Comparison of ENCODE assay signal across 8 cellular contexts in the genomic region with DNA sequence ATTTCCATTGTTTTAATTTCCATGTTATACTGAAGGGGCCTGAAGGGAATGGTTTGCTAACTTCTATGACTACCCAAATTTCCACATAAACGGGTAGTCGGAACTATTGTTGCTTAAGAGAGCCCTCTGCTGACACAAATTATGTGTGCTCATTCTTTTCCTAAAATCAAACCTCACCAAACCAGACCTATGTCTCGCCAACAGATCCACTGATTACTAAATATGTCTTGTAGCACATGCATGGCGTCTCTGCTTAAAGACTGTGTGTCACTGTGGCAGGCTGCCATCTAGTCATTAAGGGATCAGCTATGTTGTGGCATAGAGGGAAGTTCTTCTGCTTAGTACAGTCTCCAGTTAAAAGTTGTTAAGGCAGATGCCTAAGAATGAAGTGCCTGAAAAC. TPM values are rescaled to one million over a fixed set of nuclear protein-coding genes. Genes with fewer than 3 reads are reported as not detected.
DNase-seq lines count a peak whose midpoint lies in the region; ATAC-seq and TF ChIP-seq lines count a peak whose summit lies in the region.

No MANE protein-coding gene starts in this region.

- DNase-seq in GM04503 (ENCODE audit: low read depth) (peak; percentile 18), NCI-H1105 treated with DMSO at 0.1 percent for 48 hours (lab: John Stamatoyannopoulos, UW) (peak; percentile 32), breast epithelium (ENCODE audit: low spot score in 2 of 2) (no peak), right lobe of liver (no peak), spleen (no peak)

- H3K27me3 ChIP-seq in breast epithelium (peaks cover 0 to 25% of the 10 kb centered on the region in 2 donors), right lobe of liver (no peaks in the 10 kb centered on the region), spleen (replicated peaks in 1 of 7) (peaks cover 0 to 7% (median 0%) of the 10 kb centered on the region in 7 donors)

- TF ChIP-seq CTCF in breast epithelium (IDR thresholded peaks at IDR 0.05) (peak in 2 of 3 donors; percentile 33 to 50), right lobe of liver (IDR thresholded peaks at IDR 0.05) (peak; percentile 41 to 53 (median 46)), spleen (IDR thresholded peaks at IDR 0.05 in 8 of 11, conservative IDR thresholded peaks at IDR 0.05 in 3 of 11) (peak in 5 of 11 experiments; percentile 15 to 24 (median 22))

- TF ChIP-seq POLR2A in breast epithelium (IDR thresholded peaks at IDR 0.05) (no peak), right lobe of liver (IDR thresholded peaks at IDR 0.05) (no peak), spleen (IDR thresholded peaks at IDR 0.05) (no peak)

- H3K4me3 ChIP-seq in breast epithelium (no peak overlapping the region), right lobe of liver (no peak overlapping the region), spleen (no peak overlapping the region)

- H3K4me1 ChIP-seq in breast epithelium (no peaks in the 10 kb centered on the region), right lobe of liver (no peaks in the 10 kb centered on the region), spleen (no peaks in the 10 kb centered on the region)

- peak; percentile 55 to 82 (median 72) for ATAC-seq in right lobe of liver
- ATAC-seq in GM21367 (IDR thresholded peaks at IDR 0.05; ENCODE audit: unreplicated experiment): no peak
- ATAC-seq in GM19463 (IDR thresholded peaks at IDR 0.05; ENCODE audit: unreplicated experiment): no peak
- ATAC-seq in HG02885 (IDR thresholded peaks at IDR 0.05; ENCODE audit: poor library complexity, unreplicated experiment): no peak

- H3K27ac ChIP-seq in breast epithelium (peak overlapping the region in 1 of 2 donors; percentile 32), right lobe of liver (no peak overlapping the region), spleen (no peak overlapping the region)

- intact Hi-C loops in breast epithelium (cut with DNase I; ENCODE audit: low total_unique reads) (no loop called here), right lobe of liver (cut with DNase I) (no loop called here), spleen (cut with DNase I; ENCODE audit: low total_unique reads) (loop anchor here (10.0 kb wide), 1 partner anchor 113 kb away; no protein-coding TSS in a partner anchor)

- H3K36me3 ChIP-seq in breast epithelium: no peaks in the 10 kb centered on the region
- H3K36me3 ChIP-seq in right lobe of liver: no peaks in the 10 kb centered on the region
- H3K36me3 ChIP-seq in spleen: no peaks in the 10 kb centered on the region

- H3K9me3 ChIP-seq in breast epithelium (no peaks in the 10 kb centered on the region), right lobe of liver (no peaks in the 10 kb centered on the region), spleen (no peaks in the 10 kb centered on the region)

- 5% methylated on average over 3 of the region's 4 CpGs for WGBS in right lobe of liver (ENCODE audit: insufficient coverage, low coverage, low lambda C conversion rate, missing lambda C conversion rate)
- 8 to 27% (median 16%) methylated on average over 4 of the region's 4 CpGs for WGBS in spleen, 5 donors

RNA-seq across cellular contexts. Expression of a gene that starts 25.1 kb away (rescaled TPM):
- total RNA-seq in breast epithelium (10 to 100 TPM; 11.6 to 20.6 (median 14.4) TPM), right lobe of liver (10 to 100 TPM; 13.3 to 42.1 (median 23.1) TPM), spleen (10 to 100 TPM; 15.9 to 30.8 (median 24.8) TPM)
- polyA plus RNA-seq in spleen: 10 to 100 TPM; 12.4 to 27.0 (median 14.5) TPM

RNA-seq across cellular contexts. Expression of a gene that starts 32.6 kb away (rescaled TPM):
- total RNA-seq in breast epithelium: 1 to 10 TPM; 2.3 to 4.2 (median 3.9) TPM
- 1 to 10 TPM in 1 of 6 experiments, under 1 TPM in 5; 0.33 to 1.7 (median 0.45) TPM for total RNA-seq in right lobe of liver
- 1 to 10 TPM; 2.1 to 7.4 (median 3.4) TPM for total RNA-seq in spleen
- 1 to 10 TPM in 1 of 3 donors, under 1 TPM in 2; 0.67 to 2.0 (median 0.79) TPM for polyA plus RNA-seq in spleen

Comparison
In these comparisons a context has a peak if more than half of its experiments do, and no peak if none do; other contexts are left out.
1. DNase-seq: peak in GM04503 (single experiment) and NCI-H1105 treated with DMSO at 0.1 percent for 48 hours (single experiment); none in breast epithelium (0 of 2), right lobe of liver (0 of 3) and spleen (single experiment).
2. ATAC-seq: peak in right lobe of liver (4 of 4); none in GM21367 (single experiment), GM19463 (single experiment) and HG02885 (single experiment).